8 cellular contexts compared by ENCODE assay signal in the genomic region with DNA sequence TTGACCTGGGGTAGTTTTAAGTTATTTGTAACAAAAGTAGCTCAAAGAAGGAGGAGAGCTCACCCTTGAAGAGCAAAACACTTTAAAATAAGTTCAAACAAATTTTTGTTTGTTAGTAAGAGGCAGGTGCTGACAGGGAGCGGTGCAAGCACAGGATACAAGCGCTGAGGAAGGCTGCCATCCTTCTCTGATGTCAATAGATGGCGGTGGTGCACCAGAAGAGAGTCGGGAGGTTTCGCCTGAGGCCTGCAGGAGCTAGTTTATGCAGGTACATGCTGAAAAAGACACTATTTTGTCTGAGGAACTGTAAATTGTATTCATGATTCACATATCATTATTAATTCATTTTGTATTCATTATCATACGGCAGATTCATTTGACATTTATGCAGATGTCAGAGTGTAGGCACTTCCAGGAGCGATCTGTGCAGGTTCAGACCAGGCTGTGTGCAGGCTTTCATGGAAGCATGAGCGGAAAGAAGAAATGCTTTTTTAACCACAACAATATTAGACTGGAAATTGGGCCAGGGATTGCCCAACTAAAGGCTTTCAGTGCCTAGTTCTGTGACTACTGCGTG.
DNase-seq lines count a peak whose midpoint lies in the region; ATAC-seq, FAIRE-seq and TF ChIP-seq lines count a peak whose summit lies in the region.

No MANE protein-coding gene starts in this region.

- DNase-seq in GM10248 (ENCODE audit: extremely low spot score), result no peak
- DNase-seq in HK-2 (ENCODE audit: unreplicated experiment), result peak; percentile 53
- DNase-seq in NOMO-1 (lab: John Stamatoyannopoulos, UW; ENCODE audit: unreplicated experiment in 2 of 2), result peak; percentile 4 to 18
- peak; percentile 64 for DNase-seq in bronchial epithelial cell (ENCODE audit: low read depth)
- DNase-seq in left lung, result peak in 1 of 2 donors; percentile 35
- no peak for DNase-seq in CD8-positive, alpha-beta memory T cell

- H3K36me3 ChIP-seq in bronchial epithelial cell (ENCODE audit: control insufficient read depth, insufficient read depth, low read length) (no peaks in the 10 kb centered on the region), left lung (no peaks in the 10 kb centered on the region)
- H3K36me3 ChIP-seq in CD8-positive, alpha-beta memory T cell (ENCODE audit: insufficient read depth, low read length), result no peaks in the 10 kb centered on the region

- H3K4me3 ChIP-seq in bronchial epithelial cell (ENCODE audit: low read depth, low read length) (no peak overlapping the region), left lung (no peak overlapping the region)
- no peak overlapping the region for H3K4me3 ChIP-seq in CD8-positive, alpha-beta memory T cell (ENCODE audit: low read length)

- H3K4me1 ChIP-seq in left lung, result no peaks in the 10 kb centered on the region
- no peaks in the 10 kb centered on the region for H3K4me1 ChIP-seq in CD8-positive, alpha-beta memory T cell (ENCODE audit: insufficient read depth, low read length)

- H3K9me3 Mint-ChIP-seq in CD8-positive, alpha-beta memory T cell, result peaks cover 0 to 14% (median 7%) of the 10 kb centered on the region in 5 donors

- no peak overlapping the region for H3K4me3 Mint-ChIP-seq in CD8-positive, alpha-beta memory T cell

- no peak for FAIRE-seq in bronchial epithelial cell (lab: Jason Lieb, UNC)

- H3K4me1 Mint-ChIP-seq in CD8-positive, alpha-beta memory T cell, result no peaks in the 10 kb centered on the region

- H3K27ac ChIP-seq in left lung, result no peak overlapping the region
- no peak overlapping the region for H3K27ac ChIP-seq in CD8-positive, alpha-beta memory T cell (ENCODE audit: low read depth, low read length)

- H3K27me3 ChIP-seq in bronchial epithelial cell (ENCODE audit: control insufficient read depth, insufficient read depth, low read length), result no peaks in the 10 kb centered on the region
- no peaks in the 10 kb centered on the region for H3K27me3 ChIP-seq in left lung
- H3K27me3 ChIP-seq in CD8-positive, alpha-beta memory T cell (ENCODE audit: insufficient read depth, low read length, poor library complexity, severe bottlenecking), result no peaks in the 10 kb centered on the region

- POLR2A ChIA-PET in GM10248 (lab: Yijun Ruan, JAX), result no interaction called here
- POLR2A ChIA-PET in CD8-positive, alpha-beta memory T cell (lab: Charles Lee), result no interaction called here

- no peaks in the 10 kb centered on the region for H3K9me3 ChIP-seq in left lung
- no peaks in the 10 kb centered on the region for H3K9me3 ChIP-seq in CD8-positive, alpha-beta memory T cell (ENCODE audit: low read length)

- no peaks in the 10 kb centered on the region for H3K36me3 Mint-ChIP-seq in CD8-positive, alpha-beta memory T cell

- no peak overlapping the region for H3K27ac Mint-ChIP-seq in CD8-positive, alpha-beta memory T cell

- H3K27me3 Mint-ChIP-seq in CD8-positive, alpha-beta memory T cell, result no peaks in the 10 kb centered on the region

- CTCF ChIA-PET in GM10248 (lab: Yijun Ruan, JAX), result interaction anchor here (0.8 to 2.2 kb wide), 11 partner anchors 9 to 637 kb away, joined by 3 to 14 read pairs (median 5); no protein-coding TSS in a partner anchor
- CTCF ChIA-PET in CD8-positive, alpha-beta memory T cell (lab: Charles Lee), result no interaction called here

- peak; percentile 58 for TF ChIP-seq CTCF in GM10248 (IDR thresholded peaks at IDR 0.05; ENCODE audit: control extremely low read depth, extremely low read depth, low read depth, missing control alignments)
- peak; percentile 89 for TF ChIP-seq CTCF in bronchial epithelial cell (IDR thresholded peaks at IDR 0.05; ENCODE audit: insufficient read depth, low read length, severe bottlenecking)
- TF ChIP-seq CTCF in left lung (IDR thresholded peaks at IDR 0.05), result peak; percentile 48 to 61

- intact Hi-C loops in left lung (cut with DNase I), result no loop called here

- ATAC-seq in GM21447 (IDR thresholded peaks at IDR 0.05; ENCODE audit: unreplicated experiment) (peak; percentile 89), left lung (peak; percentile 98), HG03571 (IDR thresholded peaks at IDR 0.05; ENCODE audit: unreplicated experiment) (no peak)

Comparison
In these comparisons a context has a peak if more than half of its experiments do, and no peak if none do; other contexts are left out.
1. DNase-seq: peak in HK-2 (single experiment), NOMO-1 (2 of 2) and bronchial epithelial cell (single experiment); none in GM10248 (single experiment) and CD8-positive, alpha-beta memory T cell (0 of 5).
2. Peak in every context shown above with its lines, with median percentiles within 50 percentile points of each other: CTCF ChIP-seq.